ENCODE assay signal across 1 cellular context in genomic region chr16:11742536-11743307, GRCh38.
A peak's percentile ranks its signal among the peaks of the same experiment; 100 is the strongest.
TF ChIP-seq lines count a peak whose summit lies in the region.

TXNDC11 (minus strand) TSS chr16:11742857; CDS start chr16:11742730, 127 bp downstream.

TF ChIP-seq in HepG2, 621 proteins besides CTCF, POLR2A, EP300 and RAD21 (continued from another document and continues in another):
- TF ChIP-seq ATF1 (CRISPR knock-in tag; IDR thresholded peaks at IDR 0.05) (0 out of 2 replicates have a peak, but pooled peaks have one; percentile 11), ZBTB20 (CRISPR knock-in tag; IDR thresholded peaks at IDR 0.05; ENCODE audit: borderline replicate concordance, low read depth) (peak; percentile 86; the same call in 1 of the 2 replicates), PCBP2 (optimal IDR thresholded peaks at IDR 0.05; ENCODE audit: low read depth, low read length, poor library complexity, severe bottlenecking) (no peak), HNRNPK (IDR thresholded peaks at IDR 0.05; ENCODE audit: low read depth, low read length, poor library complexity, severe bottlenecking) (peak; percentile 82), MZF1 (CRISPR knock-in tag; IDR thresholded peaks at IDR 0.05; ENCODE audit: borderline replicate concordance) (0 out of 2 replicates have a peak, but pooled peaks have one; percentile 89), ELF4 (CRISPR knock-in tag; IDR thresholded peaks at IDR 0.05; ENCODE audit: borderline replicate concordance) (peak; percentile 91; the same call in 1 of the 2 replicates), ZNF878 (CRISPR knock-in tag; IDR thresholded peaks at IDR 0.05) (no peak), ISX (CRISPR knock-in tag; conservative IDR thresholded peaks at IDR 0.05) (no peak; the same call in 1 of the 2 replicates), ZNF138 (CRISPR knock-in tag; IDR thresholded peaks at IDR 0.05; ENCODE audit: low read depth) (peak; percentile 84; the same call in 1 of the 2 replicates), ZNF263 (CRISPR knock-in tag; IDR thresholded peaks at IDR 0.05) (no peak; the same call in 1 of the 2 replicates), THAP8 (CRISPR knock-in tag; IDR thresholded peaks at IDR 0.05; ENCODE audit: borderline replicate concordance) (0 out of 2 replicates have a peak, but pooled peaks have one; percentile 1), TAF1 (CRISPR knock-in tag; IDR thresholded peaks at IDR 0.05) (peak; percentile 94), ZNF350 (CRISPR knock-in tag; IDR thresholded peaks at IDR 0.05; ENCODE audit: borderline replicate concordance, low read depth) (peak; percentile 85; the same call in 1 of the 2 replicates), ZNF280B (CRISPR knock-in tag; IDR thresholded peaks at IDR 0.05; ENCODE audit: borderline replicate concordance) (peak; percentile 80; the same call in 1 of the 2 replicates), ZNF660 (CRISPR knock-in tag; IDR thresholded peaks at IDR 0.05; ENCODE audit: borderline replicate concordance, low read depth) (no peak), FOXK1 (CRISPR knock-in tag; IDR thresholded peaks at IDR 0.05; ENCODE audit: borderline replicate concordance, low read depth) (peak; percentile 93), SRSF4 (IDR thresholded peaks at IDR 0.05; ENCODE audit: low read depth, low read length, poor library complexity, severe bottlenecking) (peak; percentile 70), NAIF1 (CRISPR knock-in tag; IDR thresholded peaks at IDR 0.05; ENCODE audit: borderline replicate concordance) (peak; percentile 97), ZBTB7B (CRISPR knock-in tag; IDR thresholded peaks at IDR 0.05) (0 out of 2 replicates have a peak, but pooled peaks have one; percentile 68), KDM4B (CRISPR knock-in tag; IDR thresholded peaks at IDR 0.05) (0 out of 2 replicates have a peak, but pooled peaks have one; percentile 62), ZNF570 (CRISPR knock-in tag; IDR thresholded peaks at IDR 0.05; ENCODE audit: borderline replicate concordance) (no peak; the same call in 1 of the 2 replicates), SRSF9 (IDR thresholded peaks at IDR 0.05; ENCODE audit: borderline replicate concordance, insufficient read depth, low read depth, low read length, poor library complexity, severe bottlenecking) (no peak), NCOA1 (CRISPR knock-in tag; IDR thresholded peaks at IDR 0.05) (0 out of 2 replicates have a peak, but pooled peaks have one; percentile 77), CCDC6 (CRISPR knock-in tag; IDR thresholded peaks at IDR 0.05) (peak; percentile 99)
- TF ChIP-seq, protein P1, sequence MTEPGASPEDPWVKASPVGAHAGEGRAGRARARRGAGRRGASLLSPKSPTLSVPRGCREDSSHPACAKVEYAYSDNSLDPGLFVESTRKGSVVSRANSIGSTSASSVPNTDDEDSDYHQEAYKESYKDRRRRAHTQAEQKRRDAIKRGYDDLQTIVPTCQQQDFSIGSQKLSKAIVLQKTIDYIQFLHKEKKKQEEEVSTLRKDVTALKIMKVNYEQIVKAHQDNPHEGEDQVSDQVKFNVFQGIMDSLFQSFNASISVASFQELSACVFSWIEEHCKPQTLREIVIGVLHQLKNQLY (CRISPR knock-in tag; IDR thresholded peaks at IDR 0.05) = no peak
- TF ChIP-seq, protein P2, sequence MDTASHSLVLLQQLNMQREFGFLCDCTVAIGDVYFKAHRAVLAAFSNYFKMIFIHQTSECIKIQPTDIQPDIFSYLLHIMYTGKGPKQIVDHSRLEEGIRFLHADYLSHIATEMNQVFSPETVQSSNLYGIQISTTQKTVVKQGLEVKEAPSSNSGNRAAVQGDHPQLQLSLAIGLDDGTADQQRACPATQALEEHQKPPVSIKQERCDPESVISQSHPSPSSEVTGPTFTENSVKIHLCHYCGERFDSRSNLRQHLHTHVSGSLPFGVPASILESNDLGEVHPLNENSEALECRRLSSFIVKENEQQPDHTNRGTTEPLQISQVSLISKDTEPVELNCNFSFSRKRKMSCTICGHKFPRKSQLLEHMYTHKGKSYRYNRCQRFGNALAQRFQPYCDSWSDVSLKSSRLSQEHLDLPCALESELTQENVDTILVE (CRISPR knock-in tag; IDR thresholded peaks at IDR 0.05) = peak; percentile 96; the same call in 1 of the 2 replicates
- TF ChIP-seq, protein P3, sequence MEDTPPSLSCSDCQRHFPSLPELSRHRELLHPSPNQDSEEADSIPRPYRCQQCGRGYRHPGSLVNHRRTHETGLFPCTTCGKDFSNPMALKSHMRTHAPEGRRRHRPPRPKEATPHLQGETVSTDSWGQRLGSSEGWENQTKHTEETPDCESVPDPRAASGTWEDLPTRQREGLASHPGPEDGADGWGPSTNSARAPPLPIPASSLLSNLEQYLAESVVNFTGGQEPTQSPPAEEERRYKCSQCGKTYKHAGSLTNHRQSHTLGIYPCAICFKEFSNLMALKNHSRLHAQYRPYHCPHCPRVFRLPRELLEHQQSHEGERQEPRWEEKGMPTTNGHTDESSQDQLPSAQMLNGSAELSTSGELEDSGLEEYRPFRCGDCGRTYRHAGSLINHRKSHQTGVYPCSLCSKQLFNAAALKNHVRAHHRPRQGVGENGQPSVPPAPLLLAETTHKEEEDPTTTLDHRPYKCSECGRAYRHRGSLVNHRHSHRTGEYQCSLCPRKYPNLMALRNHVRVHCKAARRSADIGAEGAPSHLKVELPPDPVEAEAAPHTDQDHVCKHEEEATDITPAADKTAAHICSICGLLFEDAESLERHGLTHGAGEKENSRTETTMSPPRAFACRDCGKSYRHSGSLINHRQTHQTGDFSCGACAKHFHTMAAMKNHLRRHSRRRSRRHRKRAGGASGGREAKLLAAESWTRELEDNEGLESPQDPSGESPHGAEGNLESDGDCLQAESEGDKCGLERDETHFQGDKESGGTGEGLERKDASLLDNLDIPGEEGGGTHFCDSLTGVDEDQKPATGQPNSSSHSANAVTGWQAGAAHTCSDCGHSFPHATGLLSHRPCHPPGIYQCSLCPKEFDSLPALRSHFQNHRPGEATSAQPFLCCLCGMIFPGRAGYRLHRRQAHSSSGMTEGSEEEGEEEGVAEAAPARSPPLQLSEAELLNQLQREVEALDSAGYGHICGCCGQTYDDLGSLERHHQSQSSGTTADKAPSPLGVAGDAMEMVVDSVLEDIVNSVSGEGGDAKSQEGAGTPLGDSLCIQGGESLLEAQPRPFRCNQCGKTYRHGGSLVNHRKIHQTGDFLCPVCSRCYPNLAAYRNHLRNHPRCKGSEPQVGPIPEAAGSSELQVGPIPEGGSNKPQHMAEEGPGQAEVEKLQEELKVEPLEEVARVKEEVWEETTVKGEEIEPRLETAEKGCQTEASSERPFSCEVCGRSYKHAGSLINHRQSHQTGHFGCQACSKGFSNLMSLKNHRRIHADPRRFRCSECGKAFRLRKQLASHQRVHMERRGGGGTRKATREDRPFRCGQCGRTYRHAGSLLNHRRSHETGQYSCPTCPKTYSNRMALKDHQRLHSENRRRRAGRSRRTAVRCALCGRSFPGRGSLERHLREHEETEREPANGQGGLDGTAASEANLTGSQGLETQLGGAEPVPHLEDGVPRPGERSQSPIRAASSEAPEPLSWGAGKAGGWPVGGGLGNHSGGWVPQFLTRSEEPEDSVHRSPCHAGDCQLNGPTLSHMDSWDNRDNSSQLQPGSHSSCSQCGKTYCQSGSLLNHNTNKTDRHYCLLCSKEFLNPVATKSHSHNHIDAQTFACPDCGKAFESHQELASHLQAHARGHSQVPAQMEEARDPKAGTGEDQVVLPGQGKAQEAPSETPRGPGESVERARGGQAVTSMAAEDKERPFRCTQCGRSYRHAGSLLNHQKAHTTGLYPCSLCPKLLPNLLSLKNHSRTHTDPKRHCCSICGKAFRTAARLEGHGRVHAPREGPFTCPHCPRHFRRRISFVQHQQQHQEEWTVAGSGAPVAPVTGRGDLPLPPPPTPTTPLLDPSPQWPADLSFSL (CRISPR knock-in tag; IDR thresholded peaks at IDR 0.05) = no peak
- TF ChIP-seq, protein P4, sequence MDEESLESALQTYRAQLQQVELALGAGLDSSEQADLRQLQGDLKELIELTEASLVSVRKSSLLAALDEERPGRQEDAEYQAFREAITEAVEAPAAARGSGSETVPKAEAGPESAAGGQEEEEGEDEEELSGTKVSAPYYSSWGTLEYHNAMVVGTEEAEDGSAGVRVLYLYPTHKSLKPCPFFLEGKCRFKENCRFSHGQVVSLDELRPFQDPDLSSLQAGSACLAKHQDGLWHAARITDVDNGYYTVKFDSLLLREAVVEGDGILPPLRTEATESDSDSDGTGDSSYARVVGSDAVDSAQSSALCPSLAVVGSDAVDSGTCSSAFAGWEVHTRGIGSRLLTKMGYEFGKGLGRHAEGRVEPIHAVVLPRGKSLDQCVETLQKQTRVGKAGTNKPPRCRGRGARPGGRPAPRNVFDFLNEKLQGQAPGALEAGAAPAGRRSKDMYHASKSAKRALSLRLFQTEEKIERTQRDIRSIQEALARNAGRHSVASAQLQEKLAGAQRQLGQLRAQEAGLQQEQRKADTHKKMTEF (CRISPR knock-in tag; IDR thresholded peaks at IDR 0.05) = peak; percentile 67; the same call in 1 of the 2 replicates
- TF ChIP-seq, protein P5, sequence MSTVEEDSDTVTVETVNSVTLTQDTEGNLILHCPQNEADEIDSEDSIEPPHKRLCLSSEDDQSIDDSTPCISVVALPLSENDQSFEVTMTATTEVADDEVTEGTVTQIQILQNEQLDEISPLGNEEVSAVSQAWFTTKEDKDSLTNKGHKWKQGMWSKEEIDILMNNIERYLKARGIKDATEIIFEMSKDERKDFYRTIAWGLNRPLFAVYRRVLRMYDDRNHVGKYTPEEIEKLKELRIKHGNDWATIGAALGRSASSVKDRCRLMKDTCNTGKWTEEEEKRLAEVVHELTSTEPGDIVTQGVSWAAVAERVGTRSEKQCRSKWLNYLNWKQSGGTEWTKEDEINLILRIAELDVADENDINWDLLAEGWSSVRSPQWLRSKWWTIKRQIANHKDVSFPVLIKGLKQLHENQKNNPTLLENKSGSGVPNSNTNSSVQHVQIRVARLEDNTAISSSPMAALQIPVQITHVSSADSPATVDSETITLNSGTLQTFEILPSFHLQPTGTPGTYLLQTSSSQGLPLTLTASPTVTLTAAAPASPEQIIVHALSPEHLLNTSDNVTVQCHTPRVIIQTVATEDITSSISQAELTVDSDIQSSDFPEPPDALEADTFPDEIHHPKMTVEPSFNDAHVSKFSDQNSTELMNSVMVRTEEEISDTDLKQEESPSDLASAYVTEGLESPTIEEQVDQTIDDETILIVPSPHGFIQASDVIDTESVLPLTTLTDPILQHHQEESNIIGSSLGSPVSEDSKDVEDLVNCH (CRISPR knock-in tag; IDR thresholded peaks at IDR 0.05) = no peak
- TF ChIP-seq, protein P6, sequence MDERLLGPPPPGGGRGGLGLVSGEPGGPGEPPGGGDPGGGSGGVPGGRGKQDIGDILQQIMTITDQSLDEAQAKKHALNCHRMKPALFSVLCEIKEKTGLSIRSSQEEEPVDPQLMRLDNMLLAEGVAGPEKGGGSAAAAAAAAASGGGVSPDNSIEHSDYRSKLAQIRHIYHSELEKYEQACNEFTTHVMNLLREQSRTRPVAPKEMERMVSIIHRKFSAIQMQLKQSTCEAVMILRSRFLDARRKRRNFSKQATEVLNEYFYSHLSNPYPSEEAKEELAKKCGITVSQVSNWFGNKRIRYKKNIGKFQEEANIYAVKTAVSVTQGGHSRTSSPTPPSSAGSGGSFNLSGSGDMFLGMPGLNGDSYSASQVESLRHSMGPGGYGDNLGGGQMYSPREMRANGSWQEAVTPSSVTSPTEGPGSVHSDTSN (CRISPR knock-in tag; IDR thresholded peaks at IDR 0.05) = no peak
- TF ChIP-seq, protein P7, sequence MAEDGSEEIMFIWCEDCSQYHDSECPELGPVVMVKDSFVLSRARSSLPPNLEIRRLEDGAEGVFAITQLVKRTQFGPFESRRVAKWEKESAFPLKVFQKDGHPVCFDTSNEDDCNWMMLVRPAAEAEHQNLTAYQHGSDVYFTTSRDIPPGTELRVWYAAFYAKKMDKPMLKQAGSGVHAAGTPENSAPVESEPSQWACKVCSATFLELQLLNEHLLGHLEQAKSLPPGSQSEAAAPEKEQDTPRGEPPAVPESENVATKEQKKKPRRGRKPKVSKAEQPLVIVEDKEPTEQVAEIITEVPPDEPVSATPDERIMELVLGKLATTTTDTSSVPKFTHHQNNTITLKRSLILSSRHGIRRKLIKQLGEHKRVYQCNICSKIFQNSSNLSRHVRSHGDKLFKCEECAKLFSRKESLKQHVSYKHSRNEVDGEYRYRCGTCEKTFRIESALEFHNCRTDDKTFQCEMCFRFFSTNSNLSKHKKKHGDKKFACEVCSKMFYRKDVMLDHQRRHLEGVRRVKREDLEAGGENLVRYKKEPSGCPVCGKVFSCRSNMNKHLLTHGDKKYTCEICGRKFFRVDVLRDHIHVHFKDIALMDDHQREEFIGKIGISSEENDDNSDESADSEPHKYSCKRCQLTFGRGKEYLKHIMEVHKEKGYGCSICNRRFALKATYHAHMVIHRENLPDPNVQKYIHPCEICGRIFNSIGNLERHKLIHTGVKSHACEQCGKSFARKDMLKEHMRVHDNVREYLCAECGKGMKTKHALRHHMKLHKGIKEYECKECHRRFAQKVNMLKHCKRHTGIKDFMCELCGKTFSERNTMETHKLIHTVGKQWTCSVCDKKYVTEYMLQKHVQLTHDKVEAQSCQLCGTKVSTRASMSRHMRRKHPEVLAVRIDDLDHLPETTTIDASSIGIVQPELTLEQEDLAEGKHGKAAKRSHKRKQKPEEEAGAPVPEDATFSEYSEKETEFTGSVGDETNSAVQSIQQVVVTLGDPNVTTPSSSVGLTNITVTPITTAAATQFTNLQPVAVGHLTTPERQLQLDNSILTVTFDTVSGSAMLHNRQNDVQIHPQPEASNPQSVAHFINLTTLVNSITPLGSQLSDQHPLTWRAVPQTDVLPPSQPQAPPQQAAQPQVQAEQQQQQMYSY (CRISPR knock-in tag; IDR thresholded peaks at IDR 0.05) = no peak
- TF ChIP-seq, protein P8, sequence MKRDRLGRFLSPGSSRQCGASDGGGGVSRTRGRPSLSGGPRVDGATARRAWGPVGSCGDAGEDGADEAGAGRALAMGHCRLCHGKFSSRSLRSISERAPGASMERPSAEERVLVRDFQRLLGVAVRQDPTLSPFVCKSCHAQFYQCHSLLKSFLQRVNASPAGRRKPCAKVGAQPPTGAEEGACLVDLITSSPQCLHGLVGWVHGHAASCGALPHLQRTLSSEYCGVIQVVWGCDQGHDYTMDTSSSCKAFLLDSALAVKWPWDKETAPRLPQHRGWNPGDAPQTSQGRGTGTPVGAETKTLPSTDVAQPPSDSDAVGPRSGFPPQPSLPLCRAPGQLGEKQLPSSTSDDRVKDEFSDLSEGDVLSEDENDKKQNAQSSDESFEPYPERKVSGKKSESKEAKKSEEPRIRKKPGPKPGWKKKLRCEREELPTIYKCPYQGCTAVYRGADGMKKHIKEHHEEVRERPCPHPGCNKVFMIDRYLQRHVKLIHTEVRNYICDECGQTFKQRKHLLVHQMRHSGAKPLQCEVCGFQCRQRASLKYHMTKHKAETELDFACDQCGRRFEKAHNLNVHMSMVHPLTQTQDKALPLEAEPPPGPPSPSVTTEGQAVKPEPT (CRISPR knock-in tag; IDR thresholded peaks at IDR 0.05; ENCODE audit: low read depth) = peak; percentile 70; the same call in 1 of the 2 replicates
